In genomic region chr18:14769381-14769780, GRCh38 we compare ENCODE assay signal across 32 cellular contexts. TPM values are rescaled to one million over a fixed set of nuclear protein-coding genes. Genes with fewer than 3 reads are reported as not detected.
"Had no signal": no experiment of that assay in that cellular context is flagged by ENCODE, and none has a peak within 500 bp of the region (broad histone marks: within the 10 kb centered on the region; RNA-seq: fewer than 3 reads in every experiment).

No MANE protein-coding gene starts in this region.

- H3K9ac ChIP-seq: neural progenitor cell had no signal

- H3K27ac ChIP-seq: colonic mucosa, epithelial cell of prostate, foreskin keratinocyte, gastroesophageal sphincter, heart left ventricle, hepatocyte, neural progenitor cell, prostate gland, right atrium auricular region, testis, tibial artery, upper lobe of left lung, uterus had no signal

- H3K79me2 ChIP-seq: hepatocyte had no signal

- H2AFZ ChIP-seq: hepatocyte, neural progenitor cell had no signal

- DNase-seq: colonic mucosa; effector CD8-positive, alpha-beta T cell; endodermal cell; foreskin keratinocyte; heart left ventricle; kidney; naive B cell; stimulated activated CD4-positive, alpha-beta T cell treated with anti-CD3 and anti-CD28 coated beads, Interleukin-2, amount 100 ng/mL, for 24 hours; stimulated activated CD4-positive, alpha-beta T cell treated with anti-CD3 and anti-CD28 coated beads, Interleukin-4, amount 100 ng/mL, for 24 hours; stimulated activated naive CD8-positive, alpha-beta T cell treated with anti-CD3 and anti-CD28 coated beads, Interleukin-15, Interleukin-2, amounts not matched to agents 100 U/mL and 50 U/mL, for 24 hours; substantia nigra; testis; tibial artery; upper lobe of left lung; uterus had no signal

- H3K9me3 ChIP-seq: colonic mucosa, gastroesophageal sphincter, heart left ventricle, prostate gland, right atrium auricular region, testis, tibial artery, upper lobe of left lung, uterus had no signal

- H3K36me3 ChIP-seq: colonic mucosa, gastroesophageal sphincter, heart left ventricle, neural progenitor cell, prostate gland, right atrium auricular region, tibial artery, upper lobe of left lung, uterus had no signal

- H3K4me1 Mint-ChIP-seq: endodermal cell; memory B cell; naive B cell; nephron; neural progenitor cell; stimulated activated effector memory CD8-positive, alpha-beta T cell treated with anti-CD3 and anti-CD28 coated beads, Interleukin-12 subunit alpha, Interleukin-12 subunit beta, amount 100 ng/mL, for 72 hours had no signal

- H3K27me3 Mint-ChIP-seq: dendritic cell treated with granulocyte-macrophage colony-stimulating factor and Interleukin-4, amounts not matched to agents 40 ng/mL and 50 ng/mL, for 4 days; memory B cell; naive B cell had no signal

- H3K36me3 Mint-ChIP-seq: memory B cell; naive B cell; neural progenitor cell; stimulated activated effector memory CD8-positive, alpha-beta T cell treated with anti-CD3 and anti-CD28 coated beads, Interleukin-12 subunit alpha, Interleukin-12 subunit beta, amount 100 ng/mL, for 72 hours had no signal

- H3K4me1 ChIP-seq: colonic mucosa, foreskin keratinocyte, gastroesophageal sphincter, heart left ventricle, neural progenitor cell, prostate gland, right atrium auricular region, testis, tibial artery, upper lobe of left lung, uterus had no signal

- H3K4me2 ChIP-seq: hepatocyte, neural progenitor cell had no signal

- ATAC-seq: esophagus mucosa; foreskin keratinocyte; gastroesophageal sphincter; heart left ventricle; left lobe of liver; sciatic nerve; stimulated activated effector memory CD8-positive, alpha-beta T cell treated with anti-CD3 and anti-CD28 coated beads, Interleukin-12 subunit alpha, Interleukin-12 subunit beta, amount 100 ng/mL, for 72 hours; stimulated activated naive CD8-positive, alpha-beta T cell treated with anti-CD3 and anti-CD28 coated beads, Interleukin-15, Interleukin-2, amounts not matched to agents 100 U/mL and 50 U/mL, for 24 hours had no signal

- H3K27ac Mint-ChIP-seq: dendritic cell treated with granulocyte-macrophage colony-stimulating factor and Interleukin-4, amounts not matched to agents 40 ng/mL and 50 ng/mL, for 4 days; endodermal cell; memory B cell; naive B cell; nephron; neural progenitor cell; stimulated activated effector memory CD8-positive, alpha-beta T cell treated with anti-CD3 and anti-CD28 coated beads, Interleukin-12 subunit alpha, Interleukin-12 subunit beta, amount 100 ng/mL, for 72 hours had no signal

- FAIRE-seq: kidney had no signal

- H3K4me3 Mint-ChIP-seq: dendritic cell treated with granulocyte-macrophage colony-stimulating factor and Interleukin-4, amounts not matched to agents 40 ng/mL and 50 ng/mL, for 4 days; endodermal cell; memory B cell; naive B cell; nephron; neural progenitor cell; stimulated activated effector memory CD8-positive, alpha-beta T cell treated with anti-CD3 and anti-CD28 coated beads, Interleukin-12 subunit alpha, Interleukin-12 subunit beta, amount 100 ng/mL, for 72 hours had no signal

- H3K27me3 ChIP-seq: colonic mucosa, foreskin keratinocyte, gastroesophageal sphincter, heart left ventricle, hepatocyte, neural progenitor cell, right atrium auricular region, testis, tibial artery, upper lobe of left lung, uterus had no signal

- H3K4me3 ChIP-seq: colonic mucosa, gastroesophageal sphincter, heart left ventricle, hepatocyte, lung, neural progenitor cell, prostate gland, right atrium auricular region, testis, tibial artery, upper lobe of left lung, uterus had no signal

RNA-seq across cellular contexts. Expression of gene ANKRD30B, which starts 21.4 kb away (rescaled TPM):
- total RNA-seq: esophagus mucosa, foreskin keratinocyte, gastroesophageal sphincter, hepatocyte, kidney, left lobe of liver, liver, lung, mononuclear cell, osteocyte, right atrium auricular region, upper lobe of left lung, uterus had no signal
